In the genomic region with DNA sequence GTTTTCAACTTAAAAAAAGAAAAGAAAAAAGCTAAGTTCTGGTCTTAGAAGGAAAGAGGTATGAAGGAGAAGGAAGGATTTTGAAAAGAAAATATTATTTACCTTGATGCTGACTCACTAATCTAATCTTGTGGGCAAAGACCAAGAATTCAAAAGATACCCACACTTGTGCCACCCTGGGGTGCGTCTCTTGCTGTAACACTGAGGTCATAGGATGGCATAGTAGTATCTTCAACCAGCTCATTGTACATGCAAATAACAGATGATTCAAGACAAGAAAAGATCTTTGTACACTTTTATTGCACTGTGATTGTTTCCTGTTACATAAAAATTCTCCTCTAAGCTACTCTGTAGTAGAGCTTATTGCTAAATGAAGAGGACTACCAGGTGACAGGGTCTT, we compare ENCODE assay signal across 1 cellular context.
TF ChIP-seq lines count a peak whose summit lies in the region.

No MANE protein-coding gene starts in this region.

TF ChIP-seq in GM23338, 12 proteins besides CTCF, POLR2A, EP300 and RAD21 (continued from another document):
- TF ChIP-seq, protein P1, sequence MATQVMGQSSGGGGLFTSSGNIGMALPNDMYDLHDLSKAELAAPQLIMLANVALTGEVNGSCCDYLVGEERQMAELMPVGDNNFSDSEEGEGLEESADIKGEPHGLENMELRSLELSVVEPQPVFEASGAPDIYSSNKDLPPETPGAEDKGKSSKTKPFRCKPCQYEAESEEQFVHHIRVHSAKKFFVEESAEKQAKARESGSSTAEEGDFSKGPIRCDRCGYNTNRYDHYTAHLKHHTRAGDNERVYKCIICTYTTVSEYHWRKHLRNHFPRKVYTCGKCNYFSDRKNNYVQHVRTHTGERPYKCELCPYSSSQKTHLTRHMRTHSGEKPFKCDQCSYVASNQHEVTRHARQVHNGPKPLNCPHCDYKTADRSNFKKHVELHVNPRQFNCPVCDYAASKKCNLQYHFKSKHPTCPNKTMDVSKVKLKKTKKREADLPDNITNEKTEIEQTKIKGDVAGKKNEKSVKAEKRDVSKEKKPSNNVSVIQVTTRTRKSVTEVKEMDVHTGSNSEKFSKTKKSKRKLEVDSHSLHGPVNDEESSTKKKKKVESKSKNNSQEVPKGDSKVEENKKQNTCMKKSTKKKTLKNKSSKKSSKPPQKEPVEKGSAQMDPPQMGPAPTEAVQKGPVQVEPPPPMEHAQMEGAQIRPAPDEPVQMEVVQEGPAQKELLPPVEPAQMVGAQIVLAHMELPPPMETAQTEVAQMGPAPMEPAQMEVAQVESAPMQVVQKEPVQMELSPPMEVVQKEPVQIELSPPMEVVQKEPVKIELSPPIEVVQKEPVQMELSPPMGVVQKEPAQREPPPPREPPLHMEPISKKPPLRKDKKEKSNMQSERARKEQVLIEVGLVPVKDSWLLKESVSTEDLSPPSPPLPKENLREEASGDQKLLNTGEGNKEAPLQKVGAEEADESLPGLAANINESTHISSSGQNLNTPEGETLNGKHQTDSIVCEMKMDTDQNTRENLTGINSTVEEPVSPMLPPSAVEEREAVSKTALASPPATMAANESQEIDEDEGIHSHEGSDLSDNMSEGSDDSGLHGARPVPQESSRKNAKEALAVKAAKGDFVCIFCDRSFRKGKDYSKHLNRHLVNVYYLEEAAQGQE (IDR thresholded peaks at IDR 0.05; ENCODE audit: unreplicated experiment) = no peak
- TF ChIP-seq EZH2phosphoT487 (IDR thresholded peaks at IDR 0.05; ENCODE audit: unreplicated experiment) = no peak
- TF ChIP-seq POLR2AphosphoS5 (IDR thresholded peaks at IDR 0.05; ENCODE audit: low read depth) = no peak
- no peak for TF ChIP-seq ZNF114 (CRISPR knock-in tag; IDR thresholded peaks at IDR 0.05)
- TF ChIP-seq, protein P2, sequence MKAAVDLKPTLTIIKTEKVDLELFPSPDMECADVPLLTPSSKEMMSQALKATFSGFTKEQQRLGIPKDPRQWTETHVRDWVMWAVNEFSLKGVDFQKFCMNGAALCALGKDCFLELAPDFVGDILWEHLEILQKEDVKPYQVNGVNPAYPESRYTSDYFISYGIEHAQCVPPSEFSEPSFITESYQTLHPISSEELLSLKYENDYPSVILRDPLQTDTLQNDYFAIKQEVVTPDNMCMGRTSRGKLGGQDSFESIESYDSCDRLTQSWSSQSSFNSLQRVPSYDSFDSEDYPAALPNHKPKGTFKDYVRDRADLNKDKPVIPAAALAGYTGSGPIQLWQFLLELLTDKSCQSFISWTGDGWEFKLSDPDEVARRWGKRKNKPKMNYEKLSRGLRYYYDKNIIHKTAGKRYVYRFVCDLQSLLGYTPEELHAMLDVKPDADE (IDR thresholded peaks at IDR 0.05) = no peak
- no peak for TF ChIP-seq EZH2 (IDR thresholded peaks at IDR 0.05; ENCODE audit: low read depth, unreplicated experiment)
- no peak for TF ChIP-seq CREB1 (CRISPR knock-in tag; IDR thresholded peaks at IDR 0.05; ENCODE audit: low read depth)
- no peak for TF ChIP-seq JUNB (IDR thresholded peaks at IDR 0.05; ENCODE audit: unreplicated experiment)
- no peak for TF ChIP-seq ZNF331 (CRISPR knock-in tag; IDR thresholded peaks at IDR 0.05; ENCODE audit: low read depth)
